ENCODE assay signal across 2 cellular contexts in genomic region chr18:79242246-79242645, GRCh38.
TF ChIP-seq lines count a peak whose summit lies in the region.

No MANE protein-coding gene starts in this region.

TF ChIP-seq in IMR-90, 13 proteins besides CTCF, POLR2A, EP300 and RAD21:
- TF ChIP-seq MAFK (IDR thresholded peaks at IDR 0.05; ENCODE audit: low read depth, low read length) (no peak), FOS (IDR thresholded peaks at IDR 0.05; ENCODE audit: low read depth, low read length) (no peak), MXI1 (IDR thresholded peaks at IDR 0.05; ENCODE audit: borderline replicate concordance, low read depth, low read length) (no peak), USF2 (IDR thresholded peaks at IDR 0.05; ENCODE audit: low read depth, low read length) (no peak), SMC3 (IDR thresholded peaks at IDR 0.05; ENCODE audit: low read depth, low read length) (no peak), RCOR1 (IDR thresholded peaks at IDR 0.05; ENCODE audit: insufficient replicate concordance, low read length) (no peak), CEBPB (IDR thresholded peaks at IDR 0.05; ENCODE audit: low read depth, low read length) (no peak), BHLHE40 (IDR thresholded peaks at IDR 0.05; ENCODE audit: low read depth, low read length) (no peak)

TF ChIP-seq in GM12878, 131 proteins besides CTCF, POLR2A, EP300 and RAD21:
- no peak for TF ChIP-seq MAX (IDR thresholded peaks at IDR 0.05; ENCODE audit: low read depth, low read length)
- TF ChIP-seq RUNX3 (IDR thresholded peaks at IDR 0.05; ENCODE audit: low read length) = peak; percentile 26; the same call in 1 of the 2 replicates
- TF ChIP-seq HDGF (IDR thresholded peaks at IDR 0.05) = no peak
- no peak for TF ChIP-seq HCFC1 (IDR thresholded peaks at IDR 0.05; ENCODE audit: low read length)
- no peak for TF ChIP-seq PML (IDR thresholded peaks at IDR 0.05; ENCODE audit: low read length)
